In the genomic region with DNA sequence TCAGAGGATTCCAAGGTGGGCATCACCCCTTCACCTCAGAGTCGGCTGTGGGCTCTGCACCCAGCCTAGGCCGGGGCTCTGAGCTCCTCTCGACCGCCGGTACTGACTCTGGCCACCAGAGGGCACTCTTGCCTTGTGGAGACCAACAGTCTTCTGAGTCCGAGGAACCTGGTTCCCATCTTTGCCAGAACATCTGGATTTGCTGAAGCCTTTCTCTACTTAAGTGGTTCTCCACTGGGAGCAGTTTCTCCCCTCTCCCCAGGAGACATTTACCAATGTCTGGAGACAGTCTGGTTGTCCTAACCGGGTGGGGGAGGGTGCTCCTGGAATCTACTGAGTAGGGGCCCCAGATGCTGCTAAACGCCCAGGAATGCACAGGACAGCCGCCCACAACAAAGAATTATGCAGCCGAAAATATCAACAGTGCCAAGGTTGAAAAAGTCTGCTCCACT, we compare ENCODE assay signal across 9 cellular contexts. TPM values are rescaled to one million over a fixed set of nuclear protein-coding genes. Genes with fewer than 3 reads are reported as not detected.
A peak's percentile ranks its signal among the peaks of the same experiment; 100 is the strongest.
DNase-seq lines count a peak whose midpoint lies in the region; ATAC-seq and TF ChIP-seq lines count a peak whose summit lies in the region.
"Had no signal": no experiment of that assay in that cellular context is flagged by ENCODE, and none has a peak within 500 bp of the region (broad histone marks: within the 10 kb centered on the region; RNA-seq: fewer than 3 reads in every experiment).

No MANE protein-coding gene starts in this region.

- H3K27me3 Mint-ChIP-seq in activated T-helper 2 cell treated with anti-CD3 and anti-CD28 coated beads, Interferon-gamma antibody, Interleukin-2, Interleukin-4, amounts not matched to agents 10 μg/mL and 5 μg/mL and 100 μg/mL, durations not matched to agents 14 hours and 24 hours and 36 hours (ENCODE audit: low read depth): peaks cover 2% of the 10 kb centered on the region

- H3K4me3 Mint-ChIP-seq in activated T-helper 2 cell treated with anti-CD3 and anti-CD28 coated beads, Interferon-gamma antibody, Interleukin-2, Interleukin-4, amounts not matched to agents 10 μg/mL and 5 μg/mL and 100 μg/mL, durations not matched to agents 14 hours and 24 hours and 36 hours (ENCODE audit: low read depth): no peak overlapping the region

- H3K9me3 ChIP-seq in neutrophil (no peaks in the 10 kb centered on the region), stomach (no peaks in the 10 kb centered on the region)

- intact Hi-C loops in activated T-helper 2 cell treated with anti-CD3 and anti-CD28 coated beads, Interferon-gamma antibody, Interleukin-2, Interleukin-4, amounts not matched to agents 10 μg/mL and 5 μg/mL and 100 μg/mL, durations not matched to agents 14 hours and 24 hours and 36 hours (cut with micrococcal nuclease): loop anchor here (1.0 kb wide), 1 partner anchor 66 kb away; no protein-coding TSS in a partner anchor
- intact Hi-C loops in stomach (cut with DNase I; ENCODE audit: low total_unique reads): no loop called here

- H3K36me3 Mint-ChIP-seq in activated T-helper 2 cell treated with anti-CD3 and anti-CD28 coated beads, Interferon-gamma antibody, Interleukin-2, Interleukin-4, amounts not matched to agents 10 μg/mL and 5 μg/mL and 100 μg/mL, durations not matched to agents 14 hours and 24 hours and 36 hours (ENCODE audit: low read depth): no peaks in the 10 kb centered on the region

- no peaks in the 10 kb centered on the region for H3K4me1 ChIP-seq in neutrophil (ENCODE audit: control insufficient read depth in 1 of 2, insufficient read depth in 1 of 2, low read depth in 1 of 2, low read length in 1 of 2)
- peaks cover 3 to 15% (median 11%) of the 10 kb centered on the region in 4 donors for H3K4me1 ChIP-seq in stomach

- H3K27ac ChIP-seq in neutrophil: no peak overlapping the region
- no peak overlapping the region for H3K27ac ChIP-seq in stomach

- no peak for ATAC-seq in GM21717 (IDR thresholded peaks at IDR 0.05; ENCODE audit: unreplicated experiment)

- no peak overlapping the region for H3K4me3 ChIP-seq in fibroblast of villous mesenchyme (ENCODE audit: low read depth, low read length)
- no peak overlapping the region for H3K4me3 ChIP-seq in neutrophil (ENCODE audit: low read depth in 1 of 2, low read length in 1 of 2)
- H3K4me3 ChIP-seq in stomach: no peak overlapping the region

- no peak overlapping the region for H3K27ac Mint-ChIP-seq in activated T-helper 2 cell treated with anti-CD3 and anti-CD28 coated beads, Interferon-gamma antibody, Interleukin-2, Interleukin-4, amounts not matched to agents 10 μg/mL and 5 μg/mL and 100 μg/mL, durations not matched to agents 14 hours and 24 hours and 36 hours

- H3K36me3 ChIP-seq in neutrophil: no peaks in the 10 kb centered on the region
- no peaks in the 10 kb centered on the region for H3K36me3 ChIP-seq in stomach

- 15 to 23% (median 20%) methylated on average over 8 to 10 of the region's 10 CpGs for WGBS in stomach, 5 donors

- TF ChIP-seq CTCF in LNCAP (IDR thresholded peaks at IDR 0.05) (peak; percentile 98), fibroblast of villous mesenchyme (IDR thresholded peaks at IDR 0.05; ENCODE audit: insufficient read depth, low read depth, low read length) (peak; percentile 96), neutrophil (IDR thresholded peaks at IDR 0.05) (peak; percentile 88), stomach (IDR thresholded peaks at IDR 0.05) (peak in 5 of 7 experiments; percentile 85 to 96 (median 91))

- no peak for TF ChIP-seq POLR2A in stomach (IDR thresholded peaks at IDR 0.05)

- H3K4me1 Mint-ChIP-seq in activated T-helper 2 cell treated with anti-CD3 and anti-CD28 coated beads, Interferon-gamma antibody, Interleukin-2, Interleukin-4, amounts not matched to agents 10 μg/mL and 5 μg/mL and 100 μg/mL, durations not matched to agents 14 hours and 24 hours and 36 hours (ENCODE audit: low read depth): no peaks in the 10 kb centered on the region

- no peaks in the 10 kb centered on the region for H3K9me3 Mint-ChIP-seq in activated T-helper 2 cell treated with anti-CD3 and anti-CD28 coated beads, Interferon-gamma antibody, Interleukin-2, Interleukin-4, amounts not matched to agents 10 μg/mL and 5 μg/mL and 100 μg/mL, durations not matched to agents 14 hours and 24 hours and 36 hours

- TF ChIP-seq EP300 in stomach (IDR thresholded peaks at IDR 0.05): no peak

- peak; percentile 78 for DNase-seq in EL
- peak; percentile 42 for DNase-seq in SHP77 treated with DMSO at 0.1 percent for 48 hours (lab: John Stamatoyannopoulos, UW)
- peak; percentile 73 for DNase-seq in activated T-helper 2 cell treated with anti-CD3 and anti-CD28 coated beads, Interferon-gamma antibody, Interleukin-2, Interleukin-4, amounts not matched to agents 10 μg/mL and 5 μg/mL and 100 μg/mL, durations not matched to agents 14 hours and 24 hours and 36 hours (ENCODE audit: low spot score)
- peak; percentile 88 for DNase-seq in fibroblast of villous mesenchyme (ENCODE audit: low read depth)
- DNase-seq in stomach: peak; percentile 92

- H3K27me3 ChIP-seq in neutrophil: no peaks in the 10 kb centered on the region
- H3K27me3 ChIP-seq in stomach: peaks cover 0 to 5% (median 0%) of the 10 kb centered on the region in 3 donors

RNA-seq across cellular contexts. Expression of a gene that starts 9.4 kb away (rescaled TPM):
- not detected in 2 replicates for total RNA-seq in activated T-helper 2 cell treated with anti-CD3 and anti-CD28 coated beads, Interferon-gamma antibody, Interleukin-2, Interleukin-4, amounts not matched to agents 10 μg/mL and 5 μg/mL and 100 μg/mL, durations not matched to agents 14 hours and 24 hours and 36 hours
- total RNA-seq in fibroblast of villous mesenchyme: not detected in 2 replicates
- total RNA-seq in stomach: not detected
- not detected for polyA plus RNA-seq in stomach
- polyA plus RNA-seq: esophagus had no signal

RNA-seq across cellular contexts. Expression of a gene that starts 44.7 kb away (rescaled TPM):
- total RNA-seq in activated T-helper 2 cell treated with anti-CD3 and anti-CD28 coated beads, Interferon-gamma antibody, Interleukin-2, Interleukin-4, amounts not matched to agents 10 μg/mL and 5 μg/mL and 100 μg/mL, durations not matched to agents 14 hours and 24 hours and 36 hours: 2.2 and 3.1 TPM in 2 replicates
- 34.1 and 35.8 TPM in 2 replicates for total RNA-seq in fibroblast of villous mesenchyme
- total RNA-seq in stomach: 100 to 1,000 TPM in 1 of 5 donors, 10 to 100 TPM in 4; 30.4 to 125 (median 36.5) TPM
- 10 to 100 TPM in 1 of 3 donors, 1 to 10 TPM in 2; 6.6 to 11.5 (median 8.6) TPM for polyA plus RNA-seq in stomach

RNA-seq across cellular contexts. Expression of a gene that starts 48.0 kb away (rescaled TPM):
- 240 TPM in 2 replicates for total RNA-seq in activated T-helper 2 cell treated with anti-CD3 and anti-CD28 coated beads, Interferon-gamma antibody, Interleukin-2, Interleukin-4, amounts not matched to agents 10 μg/mL and 5 μg/mL and 100 μg/mL, durations not matched to agents 14 hours and 24 hours and 36 hours
- total RNA-seq in fibroblast of villous mesenchyme (12.9 and 13.0 TPM in 2 replicates), stomach (10 to 100 TPM in 4 of 5 donors, 1 to 10 TPM in 1; 3.8 to 30.8 (median 18.7) TPM)
- polyA plus RNA-seq in stomach: 1 to 10 TPM; 5.9 to 6.6 (median 6.5) TPM

Comparison
In these comparisons a context has a peak if more than half of its experiments do, and no peak if none do; other contexts are left out.
1. DNase-seq: peak in every context shown above with its lines; median percentile 92 in stomach; 88 in fibroblast of villous mesenchyme; 78 in EL; 73 in activated T-helper 2 cell treated with anti-CD3 and anti-CD28 coated beads, Interferon-gamma antibody, Interleukin-2, Interleukin-4, amounts not matched to agents 10 μg/mL and 5 μg/mL and 100 μg/mL, durations not matched to agents 14 hours and 24 hours and 36 hours; 42 in SHP77 treated with DMSO at 0.1 percent for 48 hours.